In the genomic region with DNA sequence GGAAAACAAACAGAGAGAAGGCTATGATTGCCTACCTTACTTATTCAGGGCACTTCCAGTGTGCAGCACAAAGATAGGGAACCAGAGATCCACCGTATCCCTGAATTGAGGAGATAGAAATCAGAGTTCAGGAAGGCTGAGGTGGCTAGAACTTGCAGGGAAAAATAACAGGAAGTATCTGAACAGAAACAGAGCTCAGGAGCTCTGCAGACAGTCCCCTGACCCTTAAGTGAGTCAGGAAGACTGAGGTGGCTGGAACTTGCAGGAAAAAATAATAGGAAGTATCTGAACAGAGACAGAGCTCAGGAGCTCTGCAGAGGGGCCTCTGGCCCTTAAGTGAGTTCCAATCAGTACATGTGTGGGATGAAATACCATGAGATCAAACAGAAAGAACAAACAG, we compare ENCODE assay signal across 28 cellular contexts.
A peak's percentile ranks its signal among the peaks of the same experiment; 100 is the strongest.
DNase-seq lines count a peak whose midpoint lies in the region; ATAC-seq, FAIRE-seq and TF ChIP-seq lines count a peak whose summit lies in the region.
"Had no signal": no experiment of that assay in that cellular context is flagged by ENCODE, and none has a peak within 500 bp of the region (broad histone marks: within the 10 kb centered on the region; RNA-seq: fewer than 3 reads in every experiment).

No MANE protein-coding gene starts in this region.

- H4K5ac ChIP-seq in IMR-90 (ENCODE audit: low read depth, low read length): peak overlapping the region; percentile 94

- CTCF ChIA-PET in IMR-90 (lab: Yijun Ruan, JAX): interaction anchor here (1.2 kb wide), 1 partner anchor 14 kb away, joined by 4 read pairs; no protein-coding TSS in a partner anchor
- CTCF ChIA-PET in CD8-positive, alpha-beta T cell (lab: Charles Lee): interaction anchor here (1.0 to 1.1 kb wide), 2 partner anchors 10 to 107 kb away, joined by 3 to 4 read pairs; no protein-coding TSS in a partner anchor

- H2BK5ac ChIP-seq in IMR-90 (ENCODE audit: low read depth, low read length, poor library complexity, severe bottlenecking): peak overlapping the region; percentile 46

- peak overlapping the region; percentile 38 to 86; a peak in 3 of 4 replicates for H4K8ac ChIP-seq in IMR-90 (ENCODE audit: low read depth in 2 of 2, low read length in 2 of 2)

- WGBS in IMR-90 (ENCODE audit: extremely low coverage in 2 of 2, insufficient read length in 1 of 2), 2 experiments: 80% methylated on average over 1 of the region's 1 CpG; no CpG with 5 or more reads in 1 of the 2 experiments

- H3K4me3 Mint-ChIP-seq in astrocyte (ENCODE audit: unreplicated experiment): no peak overlapping the region
- H3K4me3 Mint-ChIP-seq in CD8-positive, alpha-beta T cell: no peak overlapping the region
- H3K4me3 Mint-ChIP-seq: activated CD4-positive, alpha-beta memory T cell treated with anti-CD3 and anti-CD28 coated beads, Interleukin-2, amount 10 ng/mL, durations not matched to agents 7 days and 5 days; neural crest cell; T-cell had no signal

- peaks cover 11% of the 10 kb centered on the region for H3K4me1 ChIP-seq in IMR-90 (ENCODE audit: control insufficient read depth, insufficient read depth, low read length)
- H3K4me1 ChIP-seq in astrocyte (ENCODE audit: insufficient read depth, low read length): peaks cover 13% of the 10 kb centered on the region
- peaks cover 0 to 56% (median 21%) of the 10 kb centered on the region in 4 donors for H3K4me1 ChIP-seq in tibial artery
- no peaks in the 10 kb centered on the region for H3K4me1 ChIP-seq in CD8-positive, alpha-beta T cell (ENCODE audit: insufficient read depth, low read length)

- no peak for TF ChIP-seq POLR2A in IMR-90 (IDR thresholded peaks at IDR 0.05; ENCODE audit: low read depth, low read length)

- H3K9me3 ChIP-seq in IMR-90 (ENCODE audit: control insufficient read depth, insufficient read depth, low read length) (no peaks in the 10 kb centered on the region), astrocyte (ENCODE audit: insufficient read depth, low read depth, low read length) (no peaks in the 10 kb centered on the region), tibial artery (no peaks in the 10 kb centered on the region)
- no peaks in the 10 kb centered on the region for H3K9me3 ChIP-seq in CD8-positive, alpha-beta T cell (ENCODE audit: low read length)
- H3K9me3 ChIP-seq: esophagus squamous epithelium, SJSA1 had no signal

- H3K27ac ChIP-seq in IMR-90 (ENCODE audit: insufficient read depth, low read length): no peak overlapping the region
- no peak overlapping the region for H3K27ac ChIP-seq in astrocyte (ENCODE audit: low read depth, low read length)
- H3K27ac ChIP-seq in tibial artery: peak overlapping the region; percentile 36 to 49
- no peak overlapping the region for H3K27ac ChIP-seq in CD8-positive, alpha-beta T cell (ENCODE audit: low read depth, low read length)
- H3K27ac ChIP-seq: esophagus squamous epithelium, SJSA1, spleen had no signal

- H3K23ac ChIP-seq in IMR-90 (ENCODE audit: low read depth, low read length): peak overlapping the region; percentile 34; the same call in 1 of the 2 replicates

- peak overlapping the region; percentile 94 for H3K18ac ChIP-seq in IMR-90 (ENCODE audit: low read depth, low read length)

- H3K36me3 ChIP-seq in IMR-90 (ENCODE audit: control insufficient read depth, insufficient read depth, low read length): no peaks in the 10 kb centered on the region
- no peaks in the 10 kb centered on the region for H3K36me3 ChIP-seq in astrocyte (ENCODE audit: insufficient read depth, low read length)
- H3K36me3 ChIP-seq in tibial artery: no peaks in the 10 kb centered on the region
- H3K36me3 ChIP-seq in CD8-positive, alpha-beta T cell (ENCODE audit: insufficient read depth, low read length): no peaks in the 10 kb centered on the region
- H3K36me3 ChIP-seq: esophagus squamous epithelium, spleen had no signal

- in situ Hi-C loops in IMR-90 (cut with MboI; ENCODE audit: low sequenced_read_pairs): no loop called here

- no TSS peak for BruUV-seq in IMR-90 (replicated peaks; lab: Mats Ljungman, UMichigan)

- H2BK120ac ChIP-seq in IMR-90 (ENCODE audit: low read depth, low read length): peak overlapping the region; percentile 35; the same call in 1 of the 2 replicates

- peaks cover 21% of the 10 kb centered on the region for H3K4me1 Mint-ChIP-seq in astrocyte (ENCODE audit: low read depth, unreplicated experiment)
- peaks cover 12% of the 10 kb centered on the region for H3K4me1 Mint-ChIP-seq in CD8-positive, alpha-beta T cell (ENCODE audit: low read depth)

- H3K79me2 ChIP-seq in astrocyte (ENCODE audit: insufficient read depth, low read length): no peaks in the 10 kb centered on the region

- ATAC-seq in IMR-90 (ENCODE audit: low read depth): peak; percentile 21; the same call in 1 of the 2 replicates
- ATAC-seq in HG03095 (IDR thresholded peaks at IDR 0.05; ENCODE audit: unreplicated experiment): no peak
- ATAC-seq in CD8-positive, alpha-beta T cell: no peak
- ATAC-seq in HG02981 (IDR thresholded peaks at IDR 0.05; ENCODE audit: unreplicated experiment): no peak
- ATAC-seq: activated CD4-positive, CD25-positive, alpha-beta regulatory T cell treated with anti-CD3 and anti-CD28 coated beads, Interleukin-2, amount 50 U/mL, for 24 hours; HCT116; right cardiac atrium; T-cell had no signal

- FAIRE-seq in astrocyte (lab: Jason Lieb, UNC): no peak
- FAIRE-seq: islet of Langerhans had no signal

- no peak overlapping the region for H3K4me2 ChIP-seq in IMR-90 (ENCODE audit: low read depth, low read length)
- H3K4me2 ChIP-seq in astrocyte (ENCODE audit: low read length): peak overlapping the region; percentile 12

- TF ChIP-seq CTCF in IMR-90 (conservative IDR thresholded peaks at IDR 0.05; ENCODE audit: low read depth, low read length) (no peak), astrocyte (IDR thresholded peaks at IDR 0.05; ENCODE audit: insufficient read depth, low read depth, low read length) (no peak), tibial artery (IDR thresholded peaks at IDR 0.05) (no peak)
- TF ChIP-seq CTCF in CD8-positive, alpha-beta T cell (IDR thresholded peaks at IDR 0.05): no peak

- peak overlapping the region; percentile 33; the same call in 1 of the 2 replicates for H3K4ac ChIP-seq in IMR-90 (ENCODE audit: low read depth, low read length)

- no peak overlapping the region; the same call in 1 of the 2 replicates for H3K9ac ChIP-seq in IMR-90 (ENCODE audit: low read depth, low read length)
- no peak overlapping the region for H3K9ac ChIP-seq in astrocyte (ENCODE audit: low read length)

- H3K27me3 ChIP-seq in IMR-90 (ENCODE audit: control insufficient read depth, insufficient read depth, low read length) (no peaks in the 10 kb centered on the region), astrocyte (ENCODE audit: insufficient read depth, low read length) (no peaks in the 10 kb centered on the region), tibial artery (no peaks in the 10 kb centered on the region)
- H3K27me3 ChIP-seq in CD8-positive, alpha-beta T cell (ENCODE audit: insufficient read depth, low read length): no peaks in the 10 kb centered on the region
- H3K27me3 ChIP-seq: esophagus squamous epithelium, SJSA1, spleen had no signal

- no peak overlapping the region for H2AFZ ChIP-seq in IMR-90 (replicated peaks; ENCODE audit: low read length, poor library complexity)
- H2AFZ ChIP-seq in astrocyte (ENCODE audit: low read depth, low read length): no peak overlapping the region

- dilution Hi-C loops in IMR-90 (cut with HindIII; ENCODE audit: low sequenced_read_pairs, unreplicated experiment): no loop called here

- peak overlapping the region; percentile 79; the same call in 1 of the 3 replicates for H2BK15ac ChIP-seq in IMR-90 (ENCODE audit: low read depth, low read length)

- no peak overlapping the region for H4K91ac ChIP-seq in IMR-90 (ENCODE audit: insufficient read depth, low read depth, low read length)

- DNase-seq in IMR-90 (no peak), astrocyte (ENCODE audit: low read depth) (no peak), iris pigment epithelial cell (ENCODE audit: low read depth) (peak; percentile 42), tibial artery (no peak)
- no peak for DNase-seq in CD8-positive, alpha-beta T cell
- DNase-seq: activated CD4-positive, alpha-beta memory T cell treated with anti-CD3 and anti-CD28 coated beads, Interleukin-2, amount 10 ng/mL, durations not matched to agents 7 days and 5 days; activated CD8-positive, alpha-beta memory T cell treated with anti-CD3 and anti-CD28 coated beads, Interleukin-2, amount 50 U/mL, for 48 hours; activated naive CD4-positive, alpha-beta T cell treated with anti-CD3 and anti-CD28 coated beads, Interleukin-2, amount 50 U/mL, for 16 hours; amniotic stem cell; C1 segment of cervical spinal cord; Calu3; DND-41; esophagus squamous epithelium; NCI-H1105; NCI-H1930; NCI-H526; right cardiac atrium; spleen; stimulated activated CD4-positive, alpha-beta T cell treated with anti-CD3 and anti-CD28 coated beads, Interleukin-2, amount 100 ng/mL, for 48 hours; T-cell had no signal

- TF ChIP-seq RAD21 in IMR-90 (IDR thresholded peaks at IDR 0.05; ENCODE audit: low read length): no peak

- H2BK20ac ChIP-seq in IMR-90 (ENCODE audit: low read depth, low read length): peak overlapping the region; percentile 76

- H3K27ac Mint-ChIP-seq in astrocyte (ENCODE audit: unreplicated experiment): peak overlapping the region; percentile 35
- no peak overlapping the region for H3K27ac Mint-ChIP-seq in CD8-positive, alpha-beta T cell
- H3K27ac Mint-ChIP-seq: activated CD4-positive, alpha-beta memory T cell treated with anti-CD3 and anti-CD28 coated beads, Interleukin-2, amount 10 ng/mL, durations not matched to agents 7 days and 5 days; T-cell had no signal

- no peak overlapping the region for H2AK5ac ChIP-seq in IMR-90 (ENCODE audit: low read depth, low read length)

- H3K56ac ChIP-seq in IMR-90 (ENCODE audit: extremely low read depth, insufficient read depth, low read length): no peak overlapping the region

- H3K14ac ChIP-seq in IMR-90 (replicated peaks; ENCODE audit: low read depth, low read length): peak overlapping the region; percentile 77

- H3K9me1 ChIP-seq in IMR-90 (ENCODE audit: insufficient read depth, low read length): peaks cover 9% of the 10 kb centered on the region

- H2AK9ac ChIP-seq in IMR-90 (replicated peaks; ENCODE audit: low read depth, low read length, poor library complexity): no peak overlapping the region

- peaks cover 0 to 9% of the 10 kb centered on the region in 2 experiments; a peak in 2 of 4 replicates for H3K79me1 ChIP-seq in IMR-90 (ENCODE audit: low read depth in 1 of 2, low read length in 2 of 2)

- no peak overlapping the region for H3K4me3 ChIP-seq in IMR-90 (ENCODE audit: insufficient read depth, low read depth, low read length)
- no peak overlapping the region for H3K4me3 ChIP-seq in astrocyte (ENCODE audit: insufficient read depth, low read depth, low read length)
- no peak overlapping the region for H3K4me3 ChIP-seq in tibial artery
- H3K4me3 ChIP-seq in CD8-positive, alpha-beta T cell (ENCODE audit: low read depth, low read length): no peak overlapping the region
- H3K4me3 ChIP-seq: coronary artery, esophagus squamous epithelium, SJSA1, spleen had no signal

- H3K9me3 Mint-ChIP-seq in astrocyte (ENCODE audit: unreplicated experiment): peaks cover 10% of the 10 kb centered on the region
- H3K9me3 Mint-ChIP-seq in CD8-positive, alpha-beta T cell: peaks cover 10% of the 10 kb centered on the region
- H3K9me3 Mint-ChIP-seq: activated CD4-positive, alpha-beta memory T cell treated with anti-CD3 and anti-CD28 coated beads, Interleukin-2, amount 10 ng/mL, durations not matched to agents 7 days and 5 days had no signal

- intact Hi-C loops in IMR-90 (cut with micrococcal nuclease) (no loop called here), tibial artery (cut with DNase I; ENCODE audit: low total_unique reads) (no loop called here)
- intact Hi-C loops in CD8-positive, alpha-beta T cell (cut with DNase I, micrococcal nuclease): no loop called here

- no peaks in the 10 kb centered on the region for H3K27me3 Mint-ChIP-seq in astrocyte (ENCODE audit: low read depth, unreplicated experiment)
- H3K27me3 Mint-ChIP-seq in CD8-positive, alpha-beta T cell (ENCODE audit: low read depth): no peaks in the 10 kb centered on the region
- H3K27me3 Mint-ChIP-seq: T-cell had no signal

- peaks cover 6% of the 10 kb centered on the region for H3K36me3 Mint-ChIP-seq in astrocyte (ENCODE audit: low read depth, unreplicated experiment)
- no peaks in the 10 kb centered on the region for H3K36me3 Mint-ChIP-seq in CD8-positive, alpha-beta T cell

- H4K20me1 ChIP-seq in IMR-90 (ENCODE audit: insufficient read depth, low read length): no peaks in the 10 kb centered on the region
- H4K20me1 ChIP-seq in astrocyte (ENCODE audit: insufficient read depth, low read length): no peaks in the 10 kb centered on the region

- POLR2A ChIA-PET in IMR-90 (lab: Charles Lee; ENCODE audit: unreplicated experiment): no interaction called here
- POLR2A ChIA-PET in CD8-positive, alpha-beta T cell (lab: Charles Lee): no interaction called here

Comparison
In these comparisons a context has a peak if more than half of its experiments do, and no peak if none do; other contexts are left out.
1. H3K27ac ChIP-seq: peak in tibial artery (2 of 2); none in IMR-90 (single experiment), astrocyte (single experiment) and CD8-positive, alpha-beta T cell (single experiment).